Comparison of ENCODE assay signal across 22 cellular contexts in the genomic region with DNA sequence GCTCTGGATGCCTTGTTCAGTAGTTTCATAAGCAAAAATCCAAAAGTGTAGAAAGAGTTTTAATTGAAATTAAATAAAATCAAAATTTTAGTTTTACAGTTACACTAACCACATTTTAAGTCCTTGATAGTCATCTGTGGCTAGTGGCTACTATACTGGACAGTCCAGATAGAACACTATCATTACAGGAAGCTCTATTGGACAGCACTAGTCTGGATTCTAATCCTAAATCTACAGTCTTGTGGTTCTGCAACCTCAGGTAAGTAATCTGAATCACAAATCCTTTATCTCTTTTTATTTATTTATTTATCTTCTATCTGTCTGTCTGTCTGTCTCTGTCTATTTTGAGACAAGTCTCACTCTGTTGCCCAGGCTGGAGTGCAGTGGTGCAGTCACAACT. TPM values are rescaled to one million over a fixed set of nuclear protein-coding genes. Genes with fewer than 3 reads are reported as not detected.
A peak's percentile ranks its signal among the peaks of the same experiment; 100 is the strongest.
DNase-seq lines count a peak whose midpoint lies in the region; ATAC-seq lines count a peak whose summit lies in the region.
"Had no signal": no experiment of that assay in that cellular context is flagged by ENCODE, and none has a peak within 500 bp of the region (broad histone marks: within the 10 kb centered on the region; RNA-seq: fewer than 3 reads in every experiment).

No MANE protein-coding gene starts in this region.

- CTCF ChIA-PET in activated naive CD4-positive, alpha-beta T cell treated with anti-CD3 and anti-CD28 coated beads for 36 hours (lab: Charles Lee): interaction anchor here (1.0 kb wide), 2 partner anchors 11 to 405 kb away, joined by 3 to 4 read pairs; no protein-coding TSS in a partner anchor
- CTCF ChIA-PET in T-cell (lab: Charles Lee): interaction anchor here (0.5 to 1.5 kb wide), 3 partner anchors 10 to 269 kb away, joined by 3 to 5 read pairs (median 4); no protein-coding TSS in a partner anchor

- no peak overlapping the region for H3K4me3 Mint-ChIP-seq in activated naive CD4-positive, alpha-beta T cell treated with anti-CD3 and anti-CD28 coated beads for 36 hours
- H3K4me3 Mint-ChIP-seq in T-cell: peak overlapping the region; percentile 47 to 66 (median 59)
- peak overlapping the region; percentile 52 to 54 for H3K4me3 Mint-ChIP-seq in effector memory CD8-positive, alpha-beta T cell
- H3K4me3 Mint-ChIP-seq in stimulated activated effector memory CD8-positive, alpha-beta T cell treated with anti-CD3 and anti-CD28 coated beads, Interleukin-12 subunit alpha, Interleukin-12 subunit beta, amount 100 ng/mL, for 72 hours: peak overlapping the region; percentile 37
- H3K4me3 Mint-ChIP-seq: nephron progenitor cell had no signal

- H3K9me3 Mint-ChIP-seq in activated naive CD4-positive, alpha-beta T cell treated with anti-CD3 and anti-CD28 coated beads for 36 hours: peaks cover 15% of the 10 kb centered on the region
- H3K9me3 Mint-ChIP-seq in T-cell: peaks cover 0 to 15% (median 3%) of the 10 kb centered on the region in 3 donors
- H3K9me3 Mint-ChIP-seq in effector memory CD8-positive, alpha-beta T cell: peaks cover 0 to 2% of the 10 kb centered on the region in 2 donors
- H3K9me3 Mint-ChIP-seq in stimulated activated effector memory CD8-positive, alpha-beta T cell treated with anti-CD3 and anti-CD28 coated beads, Interleukin-12 subunit alpha, Interleukin-12 subunit beta, amount 100 ng/mL, for 72 hours: peaks cover 5% of the 10 kb centered on the region

- peak overlapping the region; percentile 46 for H3K27ac Mint-ChIP-seq in activated naive CD4-positive, alpha-beta T cell treated with anti-CD3 and anti-CD28 coated beads for 36 hours
- H3K27ac Mint-ChIP-seq in T-cell: peak overlapping the region; percentile 70 to 72
- peak overlapping the region; percentile 73 to 83 for H3K27ac Mint-ChIP-seq in effector memory CD8-positive, alpha-beta T cell
- H3K27ac Mint-ChIP-seq in stimulated activated effector memory CD8-positive, alpha-beta T cell treated with anti-CD3 and anti-CD28 coated beads, Interleukin-12 subunit alpha, Interleukin-12 subunit beta, amount 100 ng/mL, for 72 hours: no peak overlapping the region
- H3K27ac Mint-ChIP-seq: nephron progenitor cell had no signal

- intact Hi-C loops in activated naive CD4-positive, alpha-beta T cell treated with anti-CD3 and anti-CD28 coated beads for 36 hours (cut with micrococcal nuclease): no loop called here

- ATAC-seq in T-cell (replicated peaks in 1 of 4) (no peak), HG03280 (IDR thresholded peaks at IDR 0.05; ENCODE audit: unreplicated experiment) (no peak)
- ATAC-seq in effector memory CD8-positive, alpha-beta T cell (replicated peaks): peak; percentile 19
- ATAC-seq in stimulated activated effector memory CD8-positive, alpha-beta T cell treated with anti-CD3 and anti-CD28 coated beads, Interleukin-12 subunit alpha, Interleukin-12 subunit beta, amount 100 ng/mL, for 72 hours: no peak
- ATAC-seq: activated CD4-positive, CD25-positive, alpha-beta regulatory T cell treated with anti-CD3 and anti-CD28 coated beads, Interleukin-2, amount 50 U/mL, for 24 hours; activated naive CD4-positive, alpha-beta T cell treated with anti-CD3 and anti-CD28 coated beads, Interleukin-2, amount 50 U/mL, for 72 hours; body of pancreas had no signal

- peaks cover 54% of the 10 kb centered on the region for H3K36me3 Mint-ChIP-seq in activated naive CD4-positive, alpha-beta T cell treated with anti-CD3 and anti-CD28 coated beads for 36 hours (ENCODE audit: low read depth)
- peaks cover 52% of the 10 kb centered on the region for H3K36me3 Mint-ChIP-seq in T-cell
- peaks cover 80% of the 10 kb centered on the region for H3K36me3 Mint-ChIP-seq in effector memory CD8-positive, alpha-beta T cell (ENCODE audit: insufficient read depth)
- H3K36me3 Mint-ChIP-seq in stimulated activated effector memory CD8-positive, alpha-beta T cell treated with anti-CD3 and anti-CD28 coated beads, Interleukin-12 subunit alpha, Interleukin-12 subunit beta, amount 100 ng/mL, for 72 hours: peaks cover 98% of the 10 kb centered on the region

- H3K27me3 Mint-ChIP-seq in activated naive CD4-positive, alpha-beta T cell treated with anti-CD3 and anti-CD28 coated beads for 36 hours (ENCODE audit: low read depth): no peaks in the 10 kb centered on the region
- no peaks in the 10 kb centered on the region for H3K27me3 Mint-ChIP-seq in T-cell
- no peaks in the 10 kb centered on the region for H3K27me3 Mint-ChIP-seq in effector memory CD8-positive, alpha-beta T cell

- DNase-seq in activated naive CD4-positive, alpha-beta T cell treated with anti-CD3 and anti-CD28 coated beads for 36 hours: no peak
- no peak for DNase-seq in activated naive CD4-positive, alpha-beta T cell treated with Interleukin-2 at 50 U/mL for 16 hours
- DNase-seq in T-cell (no peak), NCI-H2171 treated with DMSO at 0.1 percent for 48 hours (lab: John Stamatoyannopoulos, UW) (no peak), iPS-NIHi7 (ENCODE audit: extremely low spot score) (no peak)
- no peak for DNase-seq in effector memory CD8-positive, alpha-beta T cell
- no peak for DNase-seq in stimulated activated effector memory CD8-positive, alpha-beta T cell treated with anti-CD3 and anti-CD28 coated beads, Interleukin-12 subunit alpha, Interleukin-12 subunit beta, amount 100 ng/mL, for 72 hours (ENCODE audit: low spot score in 2 of 2)
- DNase-seq: activated CD8-positive, alpha-beta memory T cell treated with anti-CD3 and anti-CD28 coated beads, Interleukin-2, amount 50 U/mL, for 4 hours; body of pancreas; DMS153; GF-D8; HCEC 1CT; mesenchymal stem cell; NCI-H1092; NCI-H2029; nephron progenitor cell; NK-92 treated with Interleukin-12 subunit alpha and Interleukin-12 subunit beta, amount 100 ng/mL, for 24 hours; RPMI8226; T1000 had no signal

- POLR2A ChIA-PET in T-cell (lab: Charles Lee): interaction anchor here (0.5 to 2.0 kb wide), 4 partner anchors 11 to 16 kb away, joined by 3 to 11 read pairs (median 3); no protein-coding TSS in a partner anchor

- peaks cover 80% of the 10 kb centered on the region for H3K4me1 Mint-ChIP-seq in activated naive CD4-positive, alpha-beta T cell treated with anti-CD3 and anti-CD28 coated beads for 36 hours (ENCODE audit: low read depth)
- peaks cover 79 to 87% (median 87%) of the 10 kb centered on the region in 3 donors for H3K4me1 Mint-ChIP-seq in T-cell
- peaks cover 53 to 83% of the 10 kb centered on the region in 2 donors for H3K4me1 Mint-ChIP-seq in effector memory CD8-positive, alpha-beta T cell (ENCODE audit: low read depth in 2 of 2)
- H3K4me1 Mint-ChIP-seq in stimulated activated effector memory CD8-positive, alpha-beta T cell treated with anti-CD3 and anti-CD28 coated beads, Interleukin-12 subunit alpha, Interleukin-12 subunit beta, amount 100 ng/mL, for 72 hours: peaks cover 69% of the 10 kb centered on the region

RNA-seq across cellular contexts. Expression of gene RAP1B, which starts 18.0 kb away (rescaled TPM):
- total RNA-seq in activated naive CD4-positive, alpha-beta T cell treated with anti-CD3 and anti-CD28 coated beads for 36 hours: 100 to 1,000 TPM; 170 TPM
- 100 to 1,000 TPM; 163 to 290 (median 170) TPM for total RNA-seq in T-cell

RNA-seq across cellular contexts. Expression of gene NUP107, which starts 58.1 kb away (rescaled TPM):
- 100 to 1,000 TPM; 126 to 135 TPM for total RNA-seq in activated naive CD4-positive, alpha-beta T cell treated with anti-CD3 and anti-CD28 coated beads for 36 hours
- total RNA-seq in T-cell: 10 to 100 TPM; 38.4 to 67.5 (median 50.7) TPM
